Comparison of ENCODE assay signal across 2 cellular contexts in the genomic region with DNA sequence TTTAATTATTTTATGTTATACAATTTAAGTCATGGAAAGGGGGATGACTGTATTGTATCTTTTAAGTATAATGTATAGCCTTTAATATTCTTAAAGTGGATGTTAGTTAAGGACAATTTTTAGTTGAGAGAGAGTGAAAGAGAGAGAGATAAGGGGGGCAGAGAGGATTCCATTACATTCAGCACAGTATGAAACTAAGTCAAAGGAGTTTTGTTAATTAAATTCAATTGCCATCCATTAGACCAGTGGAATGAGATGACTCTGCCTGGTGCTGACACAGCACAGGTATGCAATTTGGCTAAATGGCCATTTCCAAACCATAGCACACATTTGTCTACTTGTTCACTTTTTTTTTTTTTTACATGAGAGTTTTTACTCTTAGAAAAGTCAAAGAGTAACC.
TF ChIP-seq lines count a peak whose summit lies in the region.

No MANE protein-coding gene starts in this region.

TF ChIP-seq in SK-N-SH treated with all-trans-retinoic acid at 6 μM for 48 hours, 23 proteins besides CTCF, POLR2A, EP300 and RAD21 (continued from another document):
- TF ChIP-seq, protein P1, sequence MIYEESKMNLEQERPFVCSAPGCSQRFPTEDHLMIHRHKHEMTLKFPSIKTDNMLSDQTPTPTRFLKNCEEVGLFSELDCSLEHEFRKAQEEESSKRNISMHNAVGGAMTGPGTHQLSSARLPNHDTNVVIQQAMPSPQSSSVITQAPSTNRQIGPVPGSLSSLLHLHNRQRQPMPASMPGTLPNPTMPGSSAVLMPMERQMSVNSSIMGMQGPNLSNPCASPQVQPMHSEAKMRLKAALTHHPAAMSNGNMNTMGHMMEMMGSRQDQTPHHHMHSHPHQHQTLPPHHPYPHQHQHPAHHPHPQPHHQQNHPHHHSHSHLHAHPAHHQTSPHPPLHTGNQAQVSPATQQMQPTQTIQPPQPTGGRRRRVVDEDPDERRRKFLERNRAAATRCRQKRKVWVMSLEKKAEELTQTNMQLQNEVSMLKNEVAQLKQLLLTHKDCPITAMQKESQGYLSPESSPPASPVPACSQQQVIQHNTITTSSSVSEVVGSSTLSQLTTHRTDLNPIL (CRISPR knock-in tag; IDR thresholded peaks at IDR 0.05; ENCODE audit: low read depth), result no peak
- no peak for TF ChIP-seq SNAI2 (CRISPR knock-in tag; IDR thresholded peaks at IDR 0.05)

TF ChIP-seq in SK-N-SH, 30 proteins besides CTCF, POLR2A, EP300 and RAD21 (continued from another document):
- TF ChIP-seq, protein P2, sequence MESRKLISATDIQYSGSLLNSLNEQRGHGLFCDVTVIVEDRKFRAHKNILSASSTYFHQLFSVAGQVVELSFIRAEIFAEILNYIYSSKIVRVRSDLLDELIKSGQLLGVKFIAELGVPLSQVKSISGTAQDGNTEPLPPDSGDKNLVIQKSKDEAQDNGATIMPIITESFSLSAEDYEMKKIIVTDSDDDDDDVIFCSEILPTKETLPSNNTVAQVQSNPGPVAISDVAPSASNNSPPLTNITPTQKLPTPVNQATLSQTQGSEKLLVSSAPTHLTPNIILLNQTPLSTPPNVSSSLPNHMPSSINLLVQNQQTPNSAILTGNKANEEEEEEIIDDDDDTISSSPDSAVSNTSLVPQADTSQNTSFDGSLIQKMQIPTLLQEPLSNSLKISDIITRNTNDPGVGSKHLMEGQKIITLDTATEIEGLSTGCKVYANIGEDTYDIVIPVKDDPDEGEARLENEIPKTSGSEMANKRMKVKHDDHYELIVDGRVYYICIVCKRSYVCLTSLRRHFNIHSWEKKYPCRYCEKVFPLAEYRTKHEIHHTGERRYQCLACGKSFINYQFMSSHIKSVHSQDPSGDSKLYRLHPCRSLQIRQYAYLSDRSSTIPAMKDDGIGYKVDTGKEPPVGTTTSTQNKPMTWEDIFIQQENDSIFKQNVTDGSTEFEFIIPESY (IDR thresholded peaks at IDR 0.05; ENCODE audit: borderline replicate concordance, low read depth), result no peak
- TF ChIP-seq MXI1 (IDR thresholded peaks at IDR 0.05; ENCODE audit: low read depth, low read length), result no peak
- TF ChIP-seq RFX5 (IDR thresholded peaks at IDR 0.05; ENCODE audit: low read length), result no peak
